Comparison of ENCODE assay signal across 9 cellular contexts in the genomic region with DNA sequence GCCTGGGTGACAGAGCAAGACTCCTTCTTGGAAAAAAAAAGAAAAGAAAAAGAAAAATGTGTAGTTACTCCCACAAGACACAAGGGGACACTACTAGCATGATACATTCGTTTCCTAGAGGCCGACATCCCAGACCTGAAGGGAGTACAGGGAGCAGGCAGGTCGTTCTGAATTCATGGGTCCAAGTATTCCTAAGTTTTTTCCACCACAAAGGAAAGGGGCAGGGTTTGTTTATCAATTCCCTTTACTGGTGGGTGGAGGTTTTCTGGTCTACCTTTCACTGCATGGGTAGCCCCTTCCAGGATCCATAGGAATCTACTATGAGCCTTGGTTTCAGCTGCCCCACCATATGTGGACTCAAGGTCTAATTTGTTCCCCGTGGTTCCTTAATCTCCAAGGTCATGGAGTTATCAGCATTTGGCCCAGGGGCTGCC. TPM values are rescaled to one million over a fixed set of nuclear protein-coding genes. Genes with fewer than 3 reads are reported as not detected.
DNase-seq lines count a peak whose midpoint lies in the region; ATAC-seq and TF ChIP-seq lines count a peak whose summit lies in the region.
"Had no signal": no experiment of that assay in that cellular context is flagged by ENCODE, and none has a peak within 500 bp of the region (broad histone marks: within the 10 kb centered on the region; RNA-seq: fewer than 3 reads in every experiment).

No MANE protein-coding gene starts in this region.

- no peaks in the 10 kb centered on the region for H3K36me3 Mint-ChIP-seq in activated CD4-positive, alpha-beta T cell treated with anti-CD3 and anti-CD28 coated beads, Interleukin-2, amount 10 ng/mL, durations not matched to agents 24 days and 14 days (ENCODE audit: low read depth)

- H3F3A ChIP-seq in Loucy (ENCODE audit: low read depth), result no peaks in the 10 kb centered on the region

- H2AFZ ChIP-seq in Loucy (ENCODE audit: low read length), result peak overlapping the region; percentile 76
- peak overlapping the region; percentile 23; the same call in 1 of the 2 replicates for H2AFZ ChIP-seq in OCI-LY7 (ENCODE audit: low read length)

- no peak overlapping the region for H3K4me3 ChIP-seq in Loucy (ENCODE audit: low read length, poor library complexity, severe bottlenecking)
- no peak overlapping the region for H3K4me3 ChIP-seq in OCI-LY7 (ENCODE audit: low read depth, low read length, poor library complexity, severe bottlenecking)
- H3K4me3 ChIP-seq: BLaER1 had no signal

- H3K9me2 ChIP-seq in Loucy (replicated peaks; ENCODE audit: low read depth, low read length) (no peaks in the 10 kb centered on the region), OCI-LY7 (ENCODE audit: insufficient read depth, low read length) (no peaks in the 10 kb centered on the region)

- no peak overlapping the region for H3K9ac ChIP-seq in Loucy (ENCODE audit: low read depth, low read length, poor library complexity, severe bottlenecking)
- H3K9ac ChIP-seq: BLaER1 had no signal

- no peak overlapping the region for H3K27ac ChIP-seq in OCI-LY7 (ENCODE audit: low read depth, low read length, poor library complexity, severe bottlenecking)
- H3K27ac ChIP-seq: BLaER1 had no signal

- no peak overlapping the region for H3K4me3 Mint-ChIP-seq in activated CD4-positive, alpha-beta T cell treated with anti-CD3 and anti-CD28 coated beads, Interleukin-2, amount 10 ng/mL, durations not matched to agents 24 days and 14 days

- POLR2A ChIA-PET in OCI-LY7 (lab: Charles Lee), result no interaction called here

- peaks cover 4% of the 10 kb centered on the region for H3K4me1 ChIP-seq in Loucy (ENCODE audit: insufficient read depth, low read length, poor library complexity, severe bottlenecking)
- H3K4me1 ChIP-seq in OCI-LY7 (ENCODE audit: insufficient read depth, low read length, poor library complexity, severe bottlenecking), result peaks cover 16% of the 10 kb centered on the region

- no peaks in the 10 kb centered on the region for H3K27me3 ChIP-seq in Loucy (ENCODE audit: insufficient read depth, low read length, poor library complexity, severe bottlenecking)
- H3K27me3 ChIP-seq: BLaER1 had no signal

- no TSS peak for BruUV-seq in OCI-LY7 (replicated peaks; lab: Mats Ljungman, UMichigan)

- no peaks in the 10 kb centered on the region for H3K36me3 ChIP-seq in Loucy (ENCODE audit: insufficient read depth, low read length)
- H3K36me3 ChIP-seq in OCI-LY7 (ENCODE audit: insufficient read depth, low read length), result no peaks in the 10 kb centered on the region
- H3K36me3 ChIP-seq: BLaER1 had no signal

- DNase-seq in activated CD4-positive, alpha-beta T cell treated with anti-CD3 and anti-CD28 coated beads, Interleukin-2, amount 10 ng/mL, durations not matched to agents 24 days and 14 days, result peak; percentile 80
- no peak for DNase-seq in activated CD4-positive, alpha-beta T cell treated with anti-CD3 and anti-CD28 coated beads for 48 hours
- DNase-seq in OCI-LY7 (ENCODE audit: low spot score), result peak; percentile 80
- peak; percentile 26 to 75 for DNase-seq in cerebellar nuclear complex (lab: John Stamatoyannopoulos, UW)
- DNase-seq in left kidney (ENCODE audit: low read depth, low spot score), result peak; percentile 92
- DNase-seq in superior temporal gyrus (ENCODE audit: extremely low spot score), result peak; percentile 83

- H4K20me1 ChIP-seq in Loucy (ENCODE audit: insufficient read depth, low read length, poor library complexity, severe bottlenecking) (no peaks in the 10 kb centered on the region), OCI-LY7 (ENCODE audit: insufficient read depth, low read length) (no peaks in the 10 kb centered on the region)
- H4K20me1 ChIP-seq: BLaER1 had no signal

- H3K4me2 ChIP-seq in Loucy (ENCODE audit: low read depth, low read length, poor library complexity, severe bottlenecking), result peak overlapping the region; percentile 33
- H3K4me2 ChIP-seq in OCI-LY7 (ENCODE audit: low read length), result no peak overlapping the region
- H3K4me2 ChIP-seq: BLaER1 had no signal

- intact Hi-C loops in activated CD4-positive, alpha-beta T cell treated with anti-CD3 and anti-CD28 coated beads, Interleukin-2, amount 10 ng/mL, durations not matched to agents 24 days and 14 days (cut with micrococcal nuclease), result loop anchor here (1.0 kb wide), 4 partner anchors 16 to 144 kb away; partner anchors contain the start of gene SLC25A45
- intact Hi-C loops in OCI-LY7 (cut with micrococcal nuclease; ENCODE audit: unreplicated experiment), result loop anchor here (1.0 to 5.0 kb wide), 6 partner anchors 12 to 186 kb away; no protein-coding TSS in a partner anchor

- peaks cover 3% of the 10 kb centered on the region for H3K27me3 Mint-ChIP-seq in activated CD4-positive, alpha-beta T cell treated with anti-CD3 and anti-CD28 coated beads, Interleukin-2, amount 10 ng/mL, durations not matched to agents 24 days and 14 days

- H3K79me2 ChIP-seq in Loucy (ENCODE audit: insufficient read depth, low read length), result no peaks in the 10 kb centered on the region
- H3K79me2 ChIP-seq in OCI-LY7 (ENCODE audit: insufficient read depth, low read depth, low read length), result no peaks in the 10 kb centered on the region

- CTCF ChIA-PET in OCI-LY7 (lab: Charles Lee; ENCODE audit: unreplicated experiment), result no interaction called here

- peak; percentile 69 for TF ChIP-seq CTCF in Loucy (conservative IDR thresholded peaks at IDR 0.05; ENCODE audit: low read length)
- TF ChIP-seq CTCF in OCI-LY7 (conservative IDR thresholded peaks at IDR 0.05; ENCODE audit: low read length), result peak; percentile 79

- H3K9me3 ChIP-seq in Loucy (ENCODE audit: insufficient read depth, low read depth, low read length) (no peaks in the 10 kb centered on the region), OCI-LY7 (ENCODE audit: low read length) (no peaks in the 10 kb centered on the region)
- H3K9me3 ChIP-seq: BLaER1 had no signal

- H3K9me3 Mint-ChIP-seq in activated CD4-positive, alpha-beta T cell treated with anti-CD3 and anti-CD28 coated beads, Interleukin-2, amount 10 ng/mL, durations not matched to agents 24 days and 14 days, result no peaks in the 10 kb centered on the region

- no peak for ATAC-seq in GM19324 (IDR thresholded peaks at IDR 0.05; ENCODE audit: low FRiP score, unreplicated experiment)

- H3K27ac Mint-ChIP-seq in activated CD4-positive, alpha-beta T cell treated with anti-CD3 and anti-CD28 coated beads, Interleukin-2, amount 10 ng/mL, durations not matched to agents 24 days and 14 days, result no peak overlapping the region

- H3K4me1 Mint-ChIP-seq in activated CD4-positive, alpha-beta T cell treated with anti-CD3 and anti-CD28 coated beads, Interleukin-2, amount 10 ng/mL, durations not matched to agents 24 days and 14 days, result peaks cover 6% of the 10 kb centered on the region

RNA-seq across cellular contexts. Expression of gene TIGD3, which starts 11.8 kb away (rescaled TPM):
- total RNA-seq in activated CD4-positive, alpha-beta T cell treated with anti-CD3 and anti-CD28 coated beads, Interleukin-2, amount 10 ng/mL, durations not matched to agents 24 days and 14 days, result 1.2 and 1.6 TPM in 2 replicates
- total RNA-seq in OCI-LY7 (2014; rRNA removed; shearing (Covaris generic)), result 2.2 and 2.7 TPM in 2 replicates
- total RNA-seq in OCI-LY7 (2022), result 2.0 TPM in 2 replicates

RNA-seq across cellular contexts. Expression of gene SLC25A45, which starts 16.1 kb away (rescaled TPM):
- total RNA-seq in activated CD4-positive, alpha-beta T cell treated with anti-CD3 and anti-CD28 coated beads, Interleukin-2, amount 10 ng/mL, durations not matched to agents 24 days and 14 days, result 15.5 and 16.8 TPM in 2 replicates
- 5.9 and 7.0 TPM in 2 replicates for total RNA-seq in OCI-LY7 (2014; rRNA removed; shearing (Covaris generic))
- 20.7 and 24.0 TPM in 2 replicates for total RNA-seq in OCI-LY7 (2022)

RNA-seq across cellular contexts. Expression of gene FRMD8, which starts 20.1 kb away (rescaled TPM):
- total RNA-seq in activated CD4-positive, alpha-beta T cell treated with anti-CD3 and anti-CD28 coated beads, Interleukin-2, amount 10 ng/mL, durations not matched to agents 24 days and 14 days, result 46.7 and 46.8 TPM in 2 replicates
- 36.7 and 55.8 TPM in 2 replicates for total RNA-seq in OCI-LY7 (2014; rRNA removed; shearing (Covaris generic))
- total RNA-seq in OCI-LY7 (2022), result 31.5 and 37.6 TPM in 2 replicates

RNA-seq across cellular contexts. Expression of gene DPF2, which starts 32.7 kb away (rescaled TPM):
- total RNA-seq in activated CD4-positive, alpha-beta T cell treated with anti-CD3 and anti-CD28 coated beads, Interleukin-2, amount 10 ng/mL, durations not matched to agents 24 days and 14 days, result 76.6 and 81.0 TPM in 2 replicates
- total RNA-seq in OCI-LY7 (2014; rRNA removed; shearing (Covaris generic)), result 38.5 and 39.9 TPM in 2 replicates
- total RNA-seq in OCI-LY7 (2022), result 62.2 and 64.2 TPM in 2 replicates

RNA-seq across cellular contexts. Expression of gene CDC42EP2, which starts 51.7 kb away (rescaled TPM):
- 3.0 and 3.4 TPM in 2 replicates for total RNA-seq in activated CD4-positive, alpha-beta T cell treated with anti-CD3 and anti-CD28 coated beads, Interleukin-2, amount 10 ng/mL, durations not matched to agents 24 days and 14 days
- not detected in 2 replicates for total RNA-seq in OCI-LY7 (2014; rRNA removed; shearing (Covaris generic))
- 1.7 and 3.9 TPM in 2 replicates for total RNA-seq in OCI-LY7 (2022)
